ENCODE assay signal across 10 cellular contexts in genomic region chr14:23640524-23641141, GRCh38. TPM values are rescaled to one million over a fixed set of nuclear protein-coding genes. Genes with fewer than 3 reads are reported as not detected.
DNase-seq lines count a peak whose midpoint lies in the region; ATAC-seq and TF ChIP-seq lines count a peak whose summit lies in the region.
"Had no signal": no experiment of that assay in that cellular context is flagged by ENCODE, and none has a peak within 500 bp of the region (broad histone marks: within the 10 kb centered on the region; RNA-seq: fewer than 3 reads in every experiment).

No MANE protein-coding gene starts in this region.

- H3K4me1 ChIP-seq in gastroesophageal sphincter, result peaks cover 0 to 22% (median 5%) of the 10 kb centered on the region in 3 donors
- H3K4me1 ChIP-seq: gastrocnemius medialis had no signal

- no peaks in the 10 kb centered on the region for H3K9me3 ChIP-seq in gastroesophageal sphincter
- H3K9me3 ChIP-seq: gastrocnemius medialis had no signal

- intact Hi-C loops in activated CD4-positive, alpha-beta T cell treated with anti-CD3 and anti-CD28 coated beads, Interleukin-2, amount 10 ng/mL, durations not matched to agents 24 days and 14 days (cut with micrococcal nuclease), result no loop called here

- H3K9me3 Mint-ChIP-seq in activated CD4-positive, alpha-beta T cell treated with anti-CD3 and anti-CD28 coated beads, Interleukin-2, amount 10 ng/mL, durations not matched to agents 24 days and 14 days, result no peaks in the 10 kb centered on the region

- no peaks in the 10 kb centered on the region for H3K4me1 Mint-ChIP-seq in activated CD4-positive, alpha-beta T cell treated with anti-CD3 and anti-CD28 coated beads, Interleukin-2, amount 10 ng/mL, durations not matched to agents 24 days and 14 days

- no peak overlapping the region for H3K4me3 Mint-ChIP-seq in activated CD4-positive, alpha-beta T cell treated with anti-CD3 and anti-CD28 coated beads, Interleukin-2, amount 10 ng/mL, durations not matched to agents 24 days and 14 days

- H3K27me3 ChIP-seq in gastroesophageal sphincter, result no peaks in the 10 kb centered on the region
- H3K27me3 ChIP-seq: gastrocnemius medialis had no signal

- no peaks in the 10 kb centered on the region for H3K27me3 Mint-ChIP-seq in activated CD4-positive, alpha-beta T cell treated with anti-CD3 and anti-CD28 coated beads, Interleukin-2, amount 10 ng/mL, durations not matched to agents 24 days and 14 days

- 33 to 42% methylated on average over 4 to 5 of the region's 5 CpGs for WGBS in gastroesophageal sphincter (ENCODE audit: low coverage in 1 of 2), 2 donors

- no peaks in the 10 kb centered on the region for H3K36me3 ChIP-seq in gastroesophageal sphincter
- H3K36me3 ChIP-seq: gastrocnemius medialis had no signal

- peak; percentile 60 for ATAC-seq in gastroesophageal sphincter

- H3K27ac ChIP-seq in gastroesophageal sphincter, result peak overlapping the region in 2 of 4 donors; percentile 10 to 26
- H3K27ac ChIP-seq: gastrocnemius medialis had no signal

- H3K36me3 Mint-ChIP-seq in activated CD4-positive, alpha-beta T cell treated with anti-CD3 and anti-CD28 coated beads, Interleukin-2, amount 10 ng/mL, durations not matched to agents 24 days and 14 days (ENCODE audit: low read depth), result no peaks in the 10 kb centered on the region

- no peak overlapping the region for H3K27ac Mint-ChIP-seq in activated CD4-positive, alpha-beta T cell treated with anti-CD3 and anti-CD28 coated beads, Interleukin-2, amount 10 ng/mL, durations not matched to agents 24 days and 14 days

- TF ChIP-seq POLR2A in gastroesophageal sphincter (IDR thresholded peaks at IDR 0.05), result no peak

- peak; percentile 70 for DNase-seq in HFF-Myc (ENCODE audit: extremely low read depth, low read depth)
- peak; percentile 76 for DNase-seq in stromal cell of bone marrow (ENCODE audit: low read depth)
- no peak for DNase-seq in activated CD4-positive, alpha-beta T cell treated with anti-CD3 and anti-CD28 coated beads, Interleukin-2, amount 10 ng/mL, durations not matched to agents 24 days and 14 days
- DNase-seq in SW 1271 (lab: John Stamatoyannopoulos, UW), result no peak
- no peak for DNase-seq in DMS114 treated with DMSO at 0.1 percent for 48 hours (lab: John Stamatoyannopoulos, UW; ENCODE audit: unreplicated experiment)
- DNase-seq in SKM-1 (lab: John Stamatoyannopoulos, UW; ENCODE audit: unreplicated experiment), result no peak
- DNase-seq: small intestine had no signal

- no peak for TF ChIP-seq EP300 in gastroesophageal sphincter (IDR thresholded peaks at IDR 0.05)

- TF ChIP-seq CTCF in HFF-Myc (IDR thresholded peaks at IDR 0.05; ENCODE audit: low read depth, low read length, missing control alignments) (no peak), gastroesophageal sphincter (IDR thresholded peaks at IDR 0.05) (no peak)

- H3K4me3 ChIP-seq in HFF-Myc (replicated peaks; ENCODE audit: low read depth, low read length) (no peak overlapping the region), gastroesophageal sphincter (no peak overlapping the region)
- H3K4me3 ChIP-seq: gastrocnemius medialis had no signal

TF ChIP-seq in PFSK-1, 5 proteins besides CTCF, POLR2A, EP300 and RAD21:
- peak; percentile 10; the same call in 1 of the 2 replicates for TF ChIP-seq TAF1 (IDR thresholded peaks at IDR 0.05; ENCODE audit: borderline replicate concordance, insufficient read depth, low read length)
- no peak for TF ChIP-seq SIN3A (IDR thresholded peaks at IDR 0.05; ENCODE audit: borderline replicate concordance, insufficient read depth, low read length)
- no peak for TF ChIP-seq REST (IDR thresholded peaks at IDR 0.05; ENCODE audit: insufficient read depth in 1 of 2, low read depth in 2 of 2, low read length in 2 of 2)
TF ChIP-seq in PFSK-1: peak in this region for 1.

RNA-seq across cellular contexts. Expression of gene DHRS2, which starts 4.5 kb away (rescaled TPM):
- 16.7 TPM for polyA plus RNA-seq in PFSK-1 (2012; ENCODE audit: insufficient read length, low read depth)
- under 1 TPM in 1 of 4 donors, not detected in 3; 0.12 TPM for total RNA-seq in gastroesophageal sphincter
- 2.4 and 3.1 TPM in 2 replicates for total RNA-seq in activated CD4-positive, alpha-beta T cell treated with anti-CD3 and anti-CD28 coated beads, Interleukin-2, amount 10 ng/mL, durations not matched to agents 24 days and 14 days
- total RNA-seq: gastrocnemius medialis had no signal

Comparison
In these comparisons a context has a peak if more than half of its experiments do, and no peak if none do; other contexts are left out.
1. DNase-seq: peak in HFF-Myc (single experiment) and stromal cell of bone marrow (single experiment); none in activated CD4-positive, alpha-beta T cell treated with anti-CD3 and anti-CD28 coated beads, Interleukin-2, amount 10 ng/mL, durations not matched to agents 24 days and 14 days (single experiment), SW 1271 (0 of 2), DMS114 treated with DMSO at 0.1 percent for 48 hours (single experiment) and SKM-1 (single experiment).